Comparison of ENCODE assay signal across 13 cellular contexts in genomic region chr15:89794627-89795241, GRCh38. TPM values are rescaled to one million over a fixed set of nuclear protein-coding genes. Genes with fewer than 3 reads are reported as not detected.
DNase-seq lines count a peak whose midpoint lies in the region; ATAC-seq and TF ChIP-seq lines count a peak whose summit lies in the region.
"Had no signal": no experiment of that assay in that cellular context is flagged by ENCODE, and none has a peak within 500 bp of the region (broad histone marks: within the 10 kb centered on the region; RNA-seq: fewer than 3 reads in every experiment).

No MANE protein-coding gene starts in this region.

- H3K4me1 ChIP-seq in body of pancreas: peaks cover 32% of the 10 kb centered on the region

- DNase-seq in NCI-H1092 treated with DMSO at 0.1 percent for 48 hours (lab: John Stamatoyannopoulos, UW) (peak; percentile 4), NCI-H1092 (lab: John Stamatoyannopoulos, UW) (no peak), body of pancreas (no peak), left ventricle myocardium superior (no peak), smooth muscle cell of the brain vasculature (ENCODE audit: low read depth, low spot score) (peak; percentile 79), kidney tubule cell (ENCODE audit: low spot score) (no peak), NCI-H2171 treated with DMSO at 0.1 percent for 48 hours (lab: John Stamatoyannopoulos, UW) (no peak)
- DNase-seq in activated CD4-positive, alpha-beta T cell treated with anti-CD3 and anti-CD28 coated beads for 1 hour: no peak
- DNase-seq: 8988T, DMS 273 treated with DMSO at 0.1 percent for 48 hours, NCI-H1694, OCI-M1 had no signal

- no peak for TF ChIP-seq POLR2A in body of pancreas (IDR thresholded peaks at IDR 0.05)

- no peak overlapping the region for H3K4me3 ChIP-seq in body of pancreas

- H3K36me3 ChIP-seq in body of pancreas (replicated peaks in 1 of 2; ENCODE audit: insufficient read depth in 1 of 2, low read depth in 2 of 2): peaks cover 8 to 26% of the 10 kb centered on the region in 2 donors

- intact Hi-C loops in body of pancreas (cut with DNase I): no loop called here
- intact Hi-C loops in left ventricle myocardium superior (cut with micrococcal nuclease): no loop called here

- no peak for TF ChIP-seq CTCF in body of pancreas (IDR thresholded peaks at IDR 0.05)

- H3K9me3 ChIP-seq in body of pancreas: no peaks in the 10 kb centered on the region

- peak; percentile 34 for ATAC-seq in body of pancreas
- peak; percentile 67 for ATAC-seq in left ventricle myocardium superior
- ATAC-seq: activated naive CD4-positive, alpha-beta T cell treated with anti-CD3 and anti-CD28 coated beads, Interleukin-2, amount 50 U/mL, for 72 hours had no signal

- WGBS in body of pancreas, 2 donors: 14 to 17% methylated on average over 5 of the region's 5 CpGs

- peak overlapping the region; percentile 39 to 69 (median 54) for H3K27ac ChIP-seq in body of pancreas

- no peaks in the 10 kb centered on the region for H3K27me3 ChIP-seq in body of pancreas

RNA-seq across cellular contexts. Expression of gene MESP2, which starts 18.6 kb away (rescaled TPM):
- total RNA-seq in body of pancreas (1 to 10 TPM in 1 of 2 donors, not detected in 1; 1.8 TPM), left ventricle myocardium superior (0.20 TPM)
- total RNA-seq: activated naive CD4-positive, alpha-beta T cell treated with anti-CD3 and anti-CD28 coated beads, Interleukin-2, amount 50 U/mL, for 72 hours had no signal

RNA-seq across cellular contexts. Expression of gene ANPEP, which starts 19.9 kb away (rescaled TPM):
- 100 to 1,000 TPM; 361 to 733 TPM for total RNA-seq in body of pancreas
- 7.7 TPM for total RNA-seq in left ventricle myocardium superior

RNA-seq across cellular contexts. Expression of gene MESP1, which starts 43.7 kb away (rescaled TPM):
- 1 to 10 TPM; 2.1 to 4.3 TPM for total RNA-seq in body of pancreas
- 8.4 TPM for total RNA-seq in left ventricle myocardium superior

Comparison
In these comparisons a context has a peak if more than half of its experiments do, and no peak if none do; other contexts are left out.
1. DNase-seq: peak in NCI-H1092 treated with DMSO at 0.1 percent for 48 hours (single experiment) and smooth muscle cell of the brain vasculature (single experiment); none in NCI-H1092 (single experiment), body of pancreas (0 of 4), left ventricle myocardium superior (single experiment), activated CD4-positive, alpha-beta T cell treated with anti-CD3 and anti-CD28 coated beads for 1 hour (single experiment), kidney tubule cell (single experiment) and NCI-H2171 treated with DMSO at 0.1 percent for 48 hours (single experiment).
2. RNA of gene ANPEP, which starts 19.9 kb away (total RNA-seq): 361 to 733 TPM in body of pancreas; 7.7 TPM in left ventricle myocardium superior (single experiment); every median in the first group is over 10 times any median in the second.